ENCODE assay signal across 16 cellular contexts in the genomic region with DNA sequence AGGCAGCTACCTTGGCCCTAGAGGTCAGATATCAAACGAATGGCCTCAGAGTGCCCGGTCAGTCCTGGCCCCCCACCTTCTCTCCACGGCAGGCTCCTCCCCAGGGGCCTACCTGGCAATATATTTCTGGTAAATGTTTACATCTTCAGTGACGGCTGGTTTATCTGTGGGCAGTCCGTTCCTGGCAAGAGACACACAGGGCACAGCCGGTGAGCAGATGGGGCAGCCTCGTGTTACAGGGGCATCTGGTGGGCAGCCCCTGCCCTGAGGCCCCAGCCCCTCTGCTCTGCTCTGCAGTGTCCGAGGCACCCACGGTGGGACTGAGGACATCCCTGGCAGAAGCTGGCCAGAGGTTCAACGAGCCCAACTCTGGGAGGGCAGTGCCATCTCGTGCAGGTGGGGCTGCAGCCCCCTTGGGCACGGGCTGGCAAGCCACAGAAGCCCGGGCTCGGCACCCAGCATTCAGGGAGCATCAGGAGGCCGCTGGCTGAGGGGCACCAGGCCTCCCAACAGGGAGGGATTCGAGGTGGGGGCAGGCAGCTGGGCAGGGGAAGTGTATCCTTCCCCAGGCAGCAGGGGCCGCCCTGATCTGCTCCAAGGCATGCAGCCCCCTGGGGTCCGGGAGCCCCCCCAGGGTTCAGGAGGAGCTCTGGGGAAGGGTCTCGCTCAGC.
DNase-seq lines count a peak whose midpoint lies in the region; ATAC-seq, FAIRE-seq and TF ChIP-seq lines count a peak whose summit lies in the region.
"Had no signal": no experiment of that assay in that cellular context is flagged by ENCODE, and none has a peak within 500 bp of the region (broad histone marks: within the 10 kb centered on the region; RNA-seq: fewer than 3 reads in every experiment).

No MANE protein-coding gene starts in this region.

- TF ChIP-seq CTCF in stomach (IDR thresholded peaks at IDR 0.05): no peak

- H3K4me1 ChIP-seq in muscle layer of colon (ENCODE audit: insufficient read depth, low read length) (peaks cover 73% of the 10 kb centered on the region), stomach (peaks cover 9 to 77% (median 49%) of the 10 kb centered on the region in 4 donors)

- H3K4me3 ChIP-seq in muscle layer of colon (ENCODE audit: low read depth in 1 of 2, low read length in 2 of 2): no peak overlapping the region
- H3K4me3 ChIP-seq in stomach: no peak overlapping the region
- H3K4me3 ChIP-seq: GM23248 had no signal

- WGBS in stomach, 5 donors: 48 to 73% (median 58%) methylated on average over 6 to 19 of the region's 19 CpGs

- no peak for FAIRE-seq in urothelium cell line (lab: Jason Lieb, UNC)
- FAIRE-seq: A204.1, H54 had no signal

- TF ChIP-seq EP300 in stomach (IDR thresholded peaks at IDR 0.05): no peak

- H3K9ac ChIP-seq in muscle layer of colon (ENCODE audit: low read length): no peak overlapping the region
- H3K9ac ChIP-seq: GM23248 had no signal

- ATAC-seq in SK-N-SH treated with all-trans-retinoic acid at 6 μM for 48 hours (no peak; the same call in 2 of the 3 replicates), HG03196 (IDR thresholded peaks at IDR 0.05; ENCODE audit: unreplicated experiment) (no peak)
- ATAC-seq: HCT116 had no signal

- peak overlapping the region; percentile 90 for H3K27ac ChIP-seq in muscle layer of colon (ENCODE audit: low read depth, low read length)
- H3K27ac ChIP-seq in stomach: peak overlapping the region; percentile 8 to 78 (median 55)
- H3K27ac ChIP-seq: C4-2B, GM23248 had no signal

- no peaks in the 10 kb centered on the region for H3K9me3 ChIP-seq in muscle layer of colon (ENCODE audit: low read length)
- no peaks in the 10 kb centered on the region for H3K9me3 ChIP-seq in stomach

- no peak for TF ChIP-seq POLR2A in stomach (IDR thresholded peaks at IDR 0.05)

- intact Hi-C loops in stomach (cut with DNase I; ENCODE audit: low total_unique reads): no loop called here

- peak; percentile 28 to 71 for DNase-seq in NCI-H524 (lab: John Stamatoyannopoulos, UW)
- DNase-seq in stomach: no peak
- no peak for DNase-seq in GM19238 (ENCODE audit: insufficient read length, low spot score)
- no peak for DNase-seq in urothelium cell line (ENCODE audit: low spot score)
- DNase-seq in kidney tubule cell (ENCODE audit: low spot score): no peak
- DNase-seq: CD4-positive, alpha-beta memory T cell; DND-41; GF-D8; GM23248 had no signal

- H3K36me3 ChIP-seq in muscle layer of colon (ENCODE audit: insufficient read depth, low read length) (peaks cover 21% of the 10 kb centered on the region), stomach (peaks cover 37 to 77% (median 72%) of the 10 kb centered on the region in 4 donors)

- H3K27me3 ChIP-seq in muscle layer of colon (ENCODE audit: control insufficient read depth in 1 of 2, insufficient read depth in 2 of 2, low read length in 2 of 2): no peaks in the 10 kb centered on the region
- H3K27me3 ChIP-seq in stomach: no peaks in the 10 kb centered on the region

TF ChIP-seq in SK-N-SH treated with all-trans-retinoic acid at 6 μM for 48 hours, 23 proteins besides CTCF, POLR2A, EP300 and RAD21:
- peak; percentile 58; the same call in 1 of the 2 replicates for TF ChIP-seq TCF4 (CRISPR knock-in tag; IDR thresholded peaks at IDR 0.05; ENCODE audit: borderline replicate concordance)
- TF ChIP-seq, protein P1, sequence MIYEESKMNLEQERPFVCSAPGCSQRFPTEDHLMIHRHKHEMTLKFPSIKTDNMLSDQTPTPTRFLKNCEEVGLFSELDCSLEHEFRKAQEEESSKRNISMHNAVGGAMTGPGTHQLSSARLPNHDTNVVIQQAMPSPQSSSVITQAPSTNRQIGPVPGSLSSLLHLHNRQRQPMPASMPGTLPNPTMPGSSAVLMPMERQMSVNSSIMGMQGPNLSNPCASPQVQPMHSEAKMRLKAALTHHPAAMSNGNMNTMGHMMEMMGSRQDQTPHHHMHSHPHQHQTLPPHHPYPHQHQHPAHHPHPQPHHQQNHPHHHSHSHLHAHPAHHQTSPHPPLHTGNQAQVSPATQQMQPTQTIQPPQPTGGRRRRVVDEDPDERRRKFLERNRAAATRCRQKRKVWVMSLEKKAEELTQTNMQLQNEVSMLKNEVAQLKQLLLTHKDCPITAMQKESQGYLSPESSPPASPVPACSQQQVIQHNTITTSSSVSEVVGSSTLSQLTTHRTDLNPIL (CRISPR knock-in tag; IDR thresholded peaks at IDR 0.05; ENCODE audit: low read depth): no peak

Comparison
In these comparisons a context has a peak if more than half of its experiments do, and no peak if none do; other contexts are left out.
1. DNase-seq: peak in NCI-H524 (2 of 2); none in stomach (single experiment), GM19238 (single experiment), urothelium cell line (single experiment) and kidney tubule cell (single experiment).